14 cellular contexts compared by ENCODE assay signal in genomic region chr15:32826685-32827084, GRCh38.
DNase-seq lines count a peak whose midpoint lies in the region; ATAC-seq and TF ChIP-seq lines count a peak whose summit lies in the region.
"Had no signal": no experiment of that assay in that cellular context is flagged by ENCODE, and none has a peak within 500 bp of the region (broad histone marks: within the 10 kb centered on the region; RNA-seq: fewer than 3 reads in every experiment).

No MANE protein-coding gene starts in this region.

- peak overlapping the region in 1 of 2 experiments; percentile 73 for H3K18ac ChIP-seq in mesenchymal stem cell (ENCODE audit: low read depth in 1 of 2, low read length in 2 of 2)

- no peak for ATAC-seq in GM18868 (IDR thresholded peaks at IDR 0.05; ENCODE audit: unreplicated experiment)
- ATAC-seq: GM12878 had no signal

- no peak overlapping the region for H2BK12ac ChIP-seq in mesenchymal stem cell (ENCODE audit: low read length in 2 of 2)

- H3K27me3 ChIP-seq in SJSA1 (replicated peaks) (no peaks in the 10 kb centered on the region), mesenchymal stem cell (ENCODE audit: control insufficient read depth in 1 of 2, insufficient read depth in 1 of 2, low read length in 2 of 2) (peaks cover 0 to 4% of the 10 kb centered on the region in 2 experiments)

- H2BK120ac ChIP-seq in mesenchymal stem cell (ENCODE audit: low read depth, low read length): no peak overlapping the region

- H3K23ac ChIP-seq in mesenchymal stem cell (ENCODE audit: low read length in 2 of 2): no peak overlapping the region

- no peak overlapping the region for H4K8ac ChIP-seq in mesenchymal stem cell (ENCODE audit: low read length)

- H2AK5ac ChIP-seq in mesenchymal stem cell (ENCODE audit: low read length, severe bottlenecking): peak overlapping the region; percentile 42

- CTCF ChIA-PET in HEK293 (lab: Yijun Ruan, JAX): interaction anchor here (0.6 to 1.7 kb wide), 3 partner anchors 17 to 163 kb away, joined by 3 to 6 read pairs (median 5); no protein-coding TSS in a partner anchor

- no peak overlapping the region for H4K91ac ChIP-seq in mesenchymal stem cell (ENCODE audit: low read length)

- no peaks in the 10 kb centered on the region for H3K79me1 ChIP-seq in mesenchymal stem cell (replicated peaks; ENCODE audit: low read length, poor library complexity, severe bottlenecking)

- no peak overlapping the region for H2BK15ac ChIP-seq in mesenchymal stem cell (ENCODE audit: low read depth, poor library complexity, severe bottlenecking)

- WGBS in mesenchymal stem cell: 69% methylated on average over 5 of the region's 5 CpGs

- H3K14ac ChIP-seq in mesenchymal stem cell (ENCODE audit: low read length in 2 of 2): no peak overlapping the region

- no peak overlapping the region for H3K4ac ChIP-seq in mesenchymal stem cell (ENCODE audit: low read depth in 1 of 2, low read length in 2 of 2)

- no peak overlapping the region for H3K9ac ChIP-seq in mesenchymal stem cell (ENCODE audit: low read length)

- no peak overlapping the region for H2AFZ ChIP-seq in mesenchymal stem cell (ENCODE audit: low read depth, low read length)

- no peaks in the 10 kb centered on the region for H3K9me3 ChIP-seq in HEK293 (ENCODE audit: control insufficient read depth, insufficient read depth, low read depth, low read length)
- no peaks in the 10 kb centered on the region for H3K9me3 ChIP-seq in SJSA1 (replicated peaks)
- no peaks in the 10 kb centered on the region for H3K9me3 ChIP-seq in mesenchymal stem cell (ENCODE audit: control insufficient read depth, low read length)

- H3K4me1 ChIP-seq in HEK293 (ENCODE audit: control insufficient read depth, insufficient read depth, low read length) (peaks cover 24% of the 10 kb centered on the region), SJSA1 (replicated peaks) (peaks cover 67% of the 10 kb centered on the region), mesenchymal stem cell (ENCODE audit: control insufficient read depth, insufficient read depth, low read depth, low read length) (peaks cover 8% of the 10 kb centered on the region)

- no peak overlapping the region for H3K4me2 ChIP-seq in mesenchymal stem cell (ENCODE audit: low read length, poor library complexity, severe bottlenecking)

- H3K36me3 ChIP-seq in HEK293 (ENCODE audit: control insufficient read depth in 2 of 2, insufficient read depth in 1 of 2, low read length in 2 of 2) (no peaks in the 10 kb centered on the region), SJSA1 (no peaks in the 10 kb centered on the region), mesenchymal stem cell (ENCODE audit: control insufficient read depth in 1 of 2, insufficient read depth in 2 of 2, low read depth in 1 of 2, low read length in 2 of 2) (no peaks in the 10 kb centered on the region)

- H3K4me3 ChIP-seq in HEK293 (ENCODE audit: low read depth, low read length): no peak overlapping the region
- H3K4me3 ChIP-seq in SJSA1: no peak overlapping the region
- H3K4me3 ChIP-seq in mesenchymal stem cell (ENCODE audit: insufficient read depth in 1 of 2, low read depth in 1 of 2, low read length in 2 of 2): no peak overlapping the region
- H3K4me3 ChIP-seq: GM12878 had no signal

- no peak overlapping the region for H2BK5ac ChIP-seq in mesenchymal stem cell (ENCODE audit: low read depth, low read length, poor library complexity, severe bottlenecking)

- POLR2A ChIA-PET in HEK293 (lab: Yijun Ruan, JAX): no interaction called here

- no peak for DNase-seq in SJSA1 (ENCODE audit: low read depth in 1 of 2, low spot score in 2 of 2)
- DNase-seq in mesenchymal stem cell: peak; percentile 25
- DNase-seq in cerebellum (ENCODE audit: low spot score): no peak
- DNase-seq in NCI-H2196 treated with DMSO at 0.1 percent for 48 hours (lab: John Stamatoyannopoulos, UW; ENCODE audit: unreplicated experiment): no peak
- DNase-seq in NCI-H510A (lab: John Stamatoyannopoulos, UW): no peak
- DNase-seq: AML-193; C1 segment of cervical spinal cord; CD4-positive, alpha-beta T cell; DMS79; GOT3; H9 had no signal

- peak overlapping the region; percentile 16; the same call in 1 of the 2 replicates for H3K27ac ChIP-seq in HEK293 (ENCODE audit: extremely low read depth, low read depth, low read length)
- peak overlapping the region; percentile 88 for H3K27ac ChIP-seq in SJSA1
- H3K27ac ChIP-seq in mesenchymal stem cell (ENCODE audit: low read length, poor library complexity, severe bottlenecking): no peak overlapping the region

- no peak for TF ChIP-seq CTCF in HEK293 (tag by site-specific recombination; IDR thresholded peaks at IDR 0.05)

TF ChIP-seq in HEK293, 187 proteins besides CTCF, POLR2A, EP300 and RAD21:
- TF ChIP-seq ZNF10 (tag by site-specific recombination; IDR thresholded peaks at IDR 0.05) (peak; percentile 73; the same call in 1 of the 2 replicates), ZBTB21 (tag by site-specific recombination; IDR thresholded peaks at IDR 0.05) (no peak)
